Comparison of ENCODE assay signal across 1 cellular context in the genomic region with DNA sequence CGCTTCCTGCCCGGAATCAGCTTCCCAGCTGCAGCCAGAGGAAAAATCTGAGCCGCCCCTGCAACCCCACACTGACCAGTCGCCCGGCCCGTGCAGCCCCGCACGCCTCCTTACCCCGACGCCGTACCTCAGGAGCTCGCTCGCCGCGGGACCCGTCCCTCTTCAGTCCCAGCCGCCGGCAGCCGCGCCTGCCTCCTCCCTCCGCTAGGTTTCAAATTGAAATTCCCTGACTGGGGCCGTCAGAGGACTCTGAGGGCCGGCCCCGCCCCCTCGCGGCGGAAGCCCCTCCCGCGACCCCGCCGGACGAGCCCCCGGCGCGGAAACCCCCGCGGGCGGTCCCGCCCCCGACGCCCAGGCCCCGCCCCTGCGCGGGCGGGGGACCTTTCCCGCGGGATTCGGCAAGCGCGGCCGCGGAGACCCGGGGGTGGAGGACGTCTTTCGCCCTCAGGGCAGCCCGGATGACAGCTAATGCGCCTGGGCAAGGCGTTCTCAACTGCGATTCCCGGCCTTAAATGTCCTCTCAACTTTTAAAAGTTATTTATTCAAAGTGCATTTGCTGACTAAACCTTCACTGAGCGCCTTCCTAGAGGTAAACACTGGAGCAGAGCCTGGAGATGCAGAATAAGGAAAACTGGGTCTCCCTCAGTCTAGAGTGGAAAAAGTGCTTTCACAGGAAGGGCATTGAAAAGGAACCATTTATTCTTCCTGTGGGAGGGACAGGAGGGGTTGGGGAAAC.
TF ChIP-seq lines count a peak whose summit lies in the region.

A gene (minus strand): TSS at position 218 of the 736 bp plus-strand sequence. CDS start 106,760 bp downstream, outside the sequence.

TF ChIP-seq in HepG2, 621 proteins besides CTCF, POLR2A, EP300 and RAD21 (continued from another document and continues in another):
- TF ChIP-seq, protein P1, sequence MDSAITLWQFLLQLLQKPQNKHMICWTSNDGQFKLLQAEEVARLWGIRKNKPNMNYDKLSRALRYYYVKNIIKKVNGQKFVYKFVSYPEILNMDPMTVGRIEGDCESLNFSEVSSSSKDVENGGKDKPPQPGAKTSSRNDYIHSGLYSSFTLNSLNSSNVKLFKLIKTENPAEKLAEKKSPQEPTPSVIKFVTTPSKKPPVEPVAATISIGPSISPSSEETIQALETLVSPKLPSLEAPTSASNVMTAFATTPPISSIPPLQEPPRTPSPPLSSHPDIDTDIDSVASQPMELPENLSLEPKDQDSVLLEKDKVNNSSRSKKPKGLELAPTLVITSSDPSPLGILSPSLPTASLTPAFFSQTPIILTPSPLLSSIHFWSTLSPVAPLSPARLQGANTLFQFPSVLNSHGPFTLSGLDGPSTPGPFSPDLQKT (CRISPR knock-in tag; IDR thresholded peaks at IDR 0.05; ENCODE audit: borderline replicate concordance): no peak
- TF ChIP-seq MTA1 (CRISPR knock-in tag; IDR thresholded peaks at IDR 0.05; ENCODE audit: borderline replicate concordance) (no peak), SRSF9 (IDR thresholded peaks at IDR 0.05; ENCODE audit: borderline replicate concordance, insufficient read depth, low read depth, low read length, poor library complexity, severe bottlenecking) (no peak), ZFP41 (CRISPR knock-in tag; IDR thresholded peaks at IDR 0.05; ENCODE audit: borderline replicate concordance) (no peak), ZSCAN9 (CRISPR knock-in tag; IDR thresholded peaks at IDR 0.05; ENCODE audit: borderline replicate concordance) (peak; percentile 25; the same call in 1 of the 2 replicates), HNF4G (IDR thresholded peaks at IDR 0.05; ENCODE audit: borderline replicate concordance, low read depth, low read length) (no peak), HNF4G (CRISPR knock-in tag; IDR thresholded peaks at IDR 0.05; ENCODE audit: borderline replicate concordance, low read depth) (no peak), ZEB1 (IDR thresholded peaks at IDR 0.05; ENCODE audit: insufficient replicate concordance, low read depth) (no peak), ZNF768 (CRISPR knock-in tag; IDR thresholded peaks at IDR 0.05) (peak; percentile 25; the same call in 1 of the 2 replicates), TBP (CRISPR knock-in tag; IDR thresholded peaks at IDR 0.05) (no peak), JUNB (CRISPR knock-in tag; IDR thresholded peaks at IDR 0.05; ENCODE audit: borderline replicate concordance) (no peak; the same call in 1 of the 2 replicates), ZFP36 (IDR thresholded peaks at IDR 0.05; ENCODE audit: borderline replicate concordance, low read depth, low read length, partially characterized antibody) (no peak), NAIF1 (CRISPR knock-in tag; IDR thresholded peaks at IDR 0.05; ENCODE audit: borderline replicate concordance) (no peak), GATAD1 (CRISPR knock-in tag; IDR thresholded peaks at IDR 0.05) (peak; percentile 55), CCDC6 (CRISPR knock-in tag; IDR thresholded peaks at IDR 0.05) (0 out of 2 replicates have a peak, but pooled peaks have one; percentile 35), LCORL (IDR thresholded peaks at IDR 0.05) (no peak), LCORL (CRISPR knock-in tag; IDR thresholded peaks at IDR 0.05) (peak; percentile 60; the same call in 1 of the 2 replicates), ZNF124 (CRISPR knock-in tag; IDR thresholded peaks at IDR 0.05) (no peak), THYN1 (CRISPR knock-in tag; IDR thresholded peaks at IDR 0.05; ENCODE audit: borderline replicate concordance, low read depth) (no peak), RARG (CRISPR knock-in tag; IDR thresholded peaks at IDR 0.05; ENCODE audit: low read depth) (no peak), POGZ (CRISPR knock-in tag; IDR thresholded peaks at IDR 0.05) (peak; percentile 46), GLI4 (CRISPR knock-in tag; IDR thresholded peaks at IDR 0.05; ENCODE audit: borderline replicate concordance) (no peak), RAD51 (IDR thresholded peaks at IDR 0.05; ENCODE audit: borderline replicate concordance) (no peak), RBFOX2 (IDR thresholded peaks at IDR 0.05; ENCODE audit: low read depth, low read length) (peak; percentile 84), EHMT2 (IDR thresholded peaks at IDR 0.05; ENCODE audit: borderline replicate concordance, low read depth, low read length) (no peak), ZNF558 (CRISPR knock-in tag; IDR thresholded peaks at IDR 0.05; ENCODE audit: borderline replicate concordance) (no peak; the same call in 1 of the 2 replicates), ZNF331 (CRISPR knock-in tag; IDR thresholded peaks at IDR 0.05) (no peak), KLF11 (CRISPR knock-in tag; IDR thresholded peaks at IDR 0.05) (no peak), ZNF468 (CRISPR knock-in tag; IDR thresholded peaks at IDR 0.05) (no peak), ZNF432 (CRISPR knock-in tag; IDR thresholded peaks at IDR 0.05; ENCODE audit: borderline replicate concordance) (no peak), ZNF335 (CRISPR knock-in tag; IDR thresholded peaks at IDR 0.05) (0 out of 2 replicates have a peak, but pooled peaks have one; percentile 58), TOE1 (CRISPR knock-in tag; IDR thresholded peaks at IDR 0.05) (no peak), ZNF180 (CRISPR knock-in tag; IDR thresholded peaks at IDR 0.05; ENCODE audit: borderline replicate concordance, low read depth) (no peak), FOXJ3 (CRISPR knock-in tag; IDR thresholded peaks at IDR 0.05; ENCODE audit: borderline replicate concordance) (no peak), MXI1 (IDR thresholded peaks at IDR 0.05; ENCODE audit: borderline replicate concordance, low read depth, low read length) (peak; percentile 83; the same call in 2 of the 3 replicates), ZNF572 (CRISPR knock-in tag; IDR thresholded peaks at IDR 0.05) (no peak), SIX4 (CRISPR knock-in tag; IDR thresholded peaks at IDR 0.05) (no peak), ZNF598 (CRISPR knock-in tag; IDR thresholded peaks at IDR 0.05; ENCODE audit: borderline replicate concordance) (no peak), GATAD2A (CRISPR knock-in tag; IDR thresholded peaks at IDR 0.05) (no peak; the same call in 1 of the 2 replicates), ATF7-NPFF (CRISPR knock-in tag; IDR thresholded peaks at IDR 0.05; ENCODE audit: low read depth) (no peak), MED13 (CRISPR knock-in tag; IDR thresholded peaks at IDR 0.05) (no peak)
- TF ChIP-seq, protein P2, sequence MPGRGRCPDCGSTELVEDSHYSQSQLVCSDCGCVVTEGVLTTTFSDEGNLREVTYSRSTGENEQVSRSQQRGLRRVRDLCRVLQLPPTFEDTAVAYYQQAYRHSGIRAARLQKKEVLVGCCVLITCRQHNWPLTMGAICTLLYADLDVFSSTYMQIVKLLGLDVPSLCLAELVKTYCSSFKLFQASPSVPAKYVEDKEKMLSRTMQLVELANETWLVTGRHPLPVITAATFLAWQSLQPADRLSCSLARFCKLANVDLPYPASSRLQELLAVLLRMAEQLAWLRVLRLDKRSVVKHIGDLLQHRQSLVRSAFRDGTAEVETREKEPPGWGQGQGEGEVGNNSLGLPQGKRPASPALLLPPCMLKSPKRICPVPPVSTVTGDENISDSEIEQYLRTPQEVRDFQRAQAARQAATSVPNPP (CRISPR knock-in tag; IDR thresholded peaks at IDR 0.05): peak; percentile 57; the same call in 1 of the 2 replicates
- TF ChIP-seq, protein P3, sequence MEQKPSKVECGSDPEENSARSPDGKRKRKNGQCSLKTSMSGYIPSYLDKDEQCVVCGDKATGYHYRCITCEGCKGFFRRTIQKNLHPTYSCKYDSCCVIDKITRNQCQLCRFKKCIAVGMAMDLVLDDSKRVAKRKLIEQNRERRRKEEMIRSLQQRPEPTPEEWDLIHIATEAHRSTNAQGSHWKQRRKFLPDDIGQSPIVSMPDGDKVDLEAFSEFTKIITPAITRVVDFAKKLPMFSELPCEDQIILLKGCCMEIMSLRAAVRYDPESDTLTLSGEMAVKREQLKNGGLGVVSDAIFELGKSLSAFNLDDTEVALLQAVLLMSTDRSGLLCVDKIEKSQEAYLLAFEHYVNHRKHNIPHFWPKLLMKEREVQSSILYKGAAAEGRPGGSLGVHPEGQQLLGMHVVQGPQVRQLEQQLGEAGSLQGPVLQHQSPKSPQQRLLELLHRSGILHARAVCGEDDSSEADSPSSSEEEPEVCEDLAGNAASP (CRISPR knock-in tag; IDR thresholded peaks at IDR 0.05; ENCODE audit: borderline replicate concordance): no peak
- TF ChIP-seq, protein P4, sequence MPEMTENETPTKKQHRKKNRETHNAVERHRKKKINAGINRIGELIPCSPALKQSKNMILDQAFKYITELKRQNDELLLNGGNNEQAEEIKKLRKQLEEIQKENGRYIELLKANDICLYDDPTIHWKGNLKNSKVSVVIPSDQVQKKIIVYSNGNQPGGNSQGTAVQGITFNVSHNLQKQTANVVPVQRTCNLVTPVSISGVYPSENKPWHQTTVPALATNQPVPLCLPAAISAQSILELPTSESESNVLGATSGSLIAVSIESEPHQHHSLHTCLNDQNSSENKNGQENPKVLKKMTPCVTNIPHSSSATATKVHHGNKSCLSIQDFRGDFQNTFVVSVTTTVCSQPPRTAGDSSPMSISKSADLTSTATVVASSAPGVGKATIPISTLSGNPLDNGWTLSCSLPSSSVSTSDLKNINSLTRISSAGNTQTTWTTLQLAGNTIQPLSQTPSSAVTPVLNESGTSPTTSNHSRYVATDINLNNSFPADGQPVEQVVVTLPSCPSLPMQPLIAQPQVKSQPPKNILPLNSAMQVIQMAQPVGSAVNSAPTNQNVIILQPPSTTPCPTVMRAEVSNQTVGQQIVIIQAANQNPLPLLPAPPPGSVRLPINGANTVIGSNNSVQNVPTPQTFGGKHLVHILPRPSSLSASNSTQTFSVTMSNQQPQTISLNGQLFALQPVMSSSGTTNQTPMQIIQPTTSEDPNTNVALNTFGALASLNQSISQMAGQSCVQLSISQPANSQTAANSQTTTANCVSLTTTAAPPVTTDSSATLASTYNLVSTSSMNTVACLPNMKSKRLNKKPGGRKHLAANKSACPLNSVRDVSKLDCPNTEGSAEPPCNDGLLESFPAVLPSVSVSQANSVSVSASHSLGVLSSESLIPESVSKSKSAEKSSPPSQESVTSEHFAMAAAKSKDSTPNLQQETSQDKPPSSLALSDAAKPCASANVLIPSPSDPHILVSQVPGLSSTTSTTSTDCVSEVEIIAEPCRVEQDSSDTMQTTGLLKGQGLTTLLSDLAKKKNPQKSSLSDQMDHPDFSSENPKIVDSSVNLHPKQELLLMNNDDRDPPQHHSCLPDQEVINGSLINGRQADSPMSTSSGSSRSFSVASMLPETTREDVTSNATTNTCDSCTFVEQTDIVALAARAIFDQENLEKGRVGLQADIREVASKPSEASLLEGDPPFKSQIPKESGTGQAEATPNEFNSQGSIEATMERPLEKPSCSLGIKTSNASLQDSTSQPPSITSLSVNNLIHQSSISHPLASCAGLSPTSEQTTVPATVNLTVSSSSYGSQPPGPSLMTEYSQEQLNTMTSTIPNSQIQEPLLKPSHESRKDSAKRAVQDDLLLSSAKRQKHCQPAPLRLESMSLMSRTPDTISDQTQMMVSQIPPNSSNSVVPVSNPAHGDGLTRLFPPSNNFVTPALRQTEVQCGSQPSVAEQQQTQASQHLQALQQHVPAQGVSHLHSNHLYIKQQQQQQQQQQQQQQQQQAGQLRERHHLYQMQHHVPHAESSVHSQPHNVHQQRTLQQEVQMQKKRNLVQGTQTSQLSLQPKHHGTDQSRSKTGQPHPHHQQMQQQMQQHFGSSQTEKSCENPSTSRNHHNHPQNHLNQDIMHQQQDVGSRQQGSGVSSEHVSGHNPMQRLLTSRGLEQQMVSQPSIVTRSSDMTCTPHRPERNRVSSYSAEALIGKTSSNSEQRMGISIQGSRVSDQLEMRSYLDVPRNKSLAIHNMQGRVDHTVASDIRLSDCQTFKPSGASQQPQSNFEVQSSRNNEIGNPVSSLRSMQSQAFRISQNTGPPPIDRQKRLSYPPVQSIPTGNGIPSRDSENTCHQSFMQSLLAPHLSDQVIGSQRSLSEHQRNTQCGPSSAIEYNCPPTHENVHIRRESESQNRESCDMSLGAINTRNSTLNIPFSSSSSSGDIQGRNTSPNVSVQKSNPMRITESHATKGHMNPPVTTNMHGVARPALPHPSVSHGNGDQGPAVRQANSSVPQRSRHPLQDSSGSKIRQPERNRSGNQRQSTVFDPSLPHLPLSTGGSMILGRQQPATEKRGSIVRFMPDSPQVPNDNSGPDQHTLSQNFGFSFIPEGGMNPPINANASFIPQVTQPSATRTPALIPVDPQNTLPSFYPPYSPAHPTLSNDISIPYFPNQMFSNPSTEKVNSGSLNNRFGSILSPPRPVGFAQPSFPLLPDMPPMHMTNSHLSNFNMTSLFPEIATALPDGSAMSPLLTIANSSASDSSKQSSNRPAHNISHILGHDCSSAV (CRISPR knock-in tag; IDR thresholded peaks at IDR 0.05; ENCODE audit: borderline replicate concordance): no peak
- TF ChIP-seq, protein P5, sequence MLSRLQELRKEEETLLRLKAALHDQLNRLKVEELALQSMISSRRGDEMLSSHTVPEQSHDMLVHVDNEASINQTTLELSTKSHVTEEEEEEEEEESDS (CRISPR knock-in tag; IDR thresholded peaks at IDR 0.05; ENCODE audit: borderline replicate concordance): no peak
- TF ChIP-seq, protein P6, sequence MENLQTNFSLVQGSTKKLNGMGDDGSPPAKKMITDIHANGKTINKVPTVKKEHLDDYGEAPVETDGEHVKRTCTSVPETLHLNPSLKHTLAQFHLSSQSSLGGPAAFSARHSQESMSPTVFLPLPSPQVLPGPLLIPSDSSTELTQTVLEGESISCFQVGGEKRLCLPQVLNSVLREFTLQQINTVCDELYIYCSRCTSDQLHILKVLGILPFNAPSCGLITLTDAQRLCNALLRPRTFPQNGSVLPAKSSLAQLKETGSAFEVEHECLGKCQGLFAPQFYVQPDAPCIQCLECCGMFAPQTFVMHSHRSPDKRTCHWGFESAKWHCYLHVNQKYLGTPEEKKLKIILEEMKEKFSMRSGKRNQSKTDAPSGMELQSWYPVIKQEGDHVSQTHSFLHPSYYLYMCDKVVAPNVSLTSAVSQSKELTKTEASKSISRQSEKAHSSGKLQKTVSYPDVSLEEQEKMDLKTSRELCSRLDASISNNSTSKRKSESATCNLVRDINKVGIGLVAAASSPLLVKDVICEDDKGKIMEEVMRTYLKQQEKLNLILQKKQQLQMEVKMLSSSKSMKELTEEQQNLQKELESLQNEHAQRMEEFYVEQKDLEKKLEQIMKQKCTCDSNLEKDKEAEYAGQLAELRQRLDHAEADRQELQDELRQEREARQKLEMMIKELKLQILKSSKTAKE (CRISPR knock-in tag; IDR thresholded peaks at IDR 0.05; ENCODE audit: borderline replicate concordance): no peak
- TF ChIP-seq, protein P7, sequence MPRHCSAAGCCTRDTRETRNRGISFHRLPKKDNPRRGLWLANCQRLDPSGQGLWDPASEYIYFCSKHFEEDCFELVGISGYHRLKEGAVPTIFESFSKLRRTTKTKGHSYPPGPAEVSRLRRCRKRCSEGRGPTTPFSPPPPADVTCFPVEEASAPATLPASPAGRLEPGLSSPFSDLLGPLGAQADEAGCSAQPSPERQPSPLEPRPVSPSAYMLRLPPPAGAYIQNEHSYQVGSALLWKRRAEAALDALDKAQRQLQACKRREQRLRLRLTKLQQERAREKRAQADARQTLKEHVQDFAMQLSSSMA (CRISPR knock-in tag; IDR thresholded peaks at IDR 0.05): peak; percentile 58; the same call in 1 of the 2 replicates
- TF ChIP-seq, protein P8, sequence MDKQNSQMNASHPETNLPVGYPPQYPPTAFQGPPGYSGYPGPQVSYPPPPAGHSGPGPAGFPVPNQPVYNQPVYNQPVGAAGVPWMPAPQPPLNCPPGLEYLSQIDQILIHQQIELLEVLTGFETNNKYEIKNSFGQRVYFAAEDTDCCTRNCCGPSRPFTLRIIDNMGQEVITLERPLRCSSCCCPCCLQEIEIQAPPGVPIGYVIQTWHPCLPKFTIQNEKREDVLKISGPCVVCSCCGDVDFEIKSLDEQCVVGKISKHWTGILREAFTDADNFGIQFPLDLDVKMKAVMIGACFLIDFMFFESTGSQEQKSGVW (CRISPR knock-in tag; IDR thresholded peaks at IDR 0.05; ENCODE audit: borderline replicate concordance): no peak
